10 cellular contexts compared by ENCODE assay signal in genomic region chr19:49921871-49922755, GRCh38. TPM values are rescaled to one million over a fixed set of nuclear protein-coding genes. Genes with fewer than 3 reads are reported as not detected.
DNase-seq lines count a peak whose midpoint lies in the region; TF ChIP-seq lines count a peak whose summit lies in the region.
"Had no signal": no experiment of that assay in that cellular context is flagged by ENCODE, and none has a peak within 500 bp of the region (broad histone marks: within the 10 kb centered on the region; RNA-seq: fewer than 3 reads in every experiment).

No MANE protein-coding gene starts in this region.

- no peak overlapping the region for H2BK12ac ChIP-seq in trophoblast cell (ENCODE audit: low read length)

- no peak for TF ChIP-seq POLR2A in Peyer's patch (IDR thresholded peaks at IDR 0.05)

- no peak overlapping the region for H2AFZ ChIP-seq in trophoblast cell (ENCODE audit: insufficient read depth, low read length, poor library complexity)

- no CpG with 5 or more reads among the region's 19 CpGs for WGBS in trophoblast cell (ENCODE audit: extremely low coverage, insufficient coverage, insufficient read length)

- H2BK120ac ChIP-seq in trophoblast cell (ENCODE audit: insufficient read depth, low read length, poor library complexity), result no peak overlapping the region

- no peak overlapping the region for H2BK5ac ChIP-seq in trophoblast cell (ENCODE audit: low read depth, low read length, poor library complexity)

- no peak overlapping the region for H2AK5ac ChIP-seq in trophoblast cell (ENCODE audit: low read length)

- H3K27ac ChIP-seq in trophoblast cell (ENCODE audit: low read depth, low read length) (no peak overlapping the region), Peyer's patch (peak overlapping the region in 1 of 4 donors; percentile 42)
- H3K27ac ChIP-seq: neutrophil had no signal

- H4K12ac ChIP-seq in trophoblast cell (ENCODE audit: low read depth, low read length), result no peak overlapping the region

- H3K36me3 ChIP-seq in trophoblast cell (ENCODE audit: control insufficient read depth in 1 of 2, insufficient read depth in 2 of 2, low read length in 2 of 2) (peaks cover 53 to 67% of the 10 kb centered on the region in 2 experiments), Peyer's patch (peaks cover 0 to 47% (median 0%) of the 10 kb centered on the region in 3 donors)

- peak; percentile 61 for DNase-seq in GM04503 (ENCODE audit: low read depth)
- DNase-seq in MV-4-11 (lab: John Stamatoyannopoulos, UW), result peak; percentile 84
- peak; percentile 81 for DNase-seq in choroid plexus epithelial cell (ENCODE audit: low read depth)
- peak in 1 of 2 donors; percentile 2 for DNase-seq in trophoblast cell
- DNase-seq in NOMO-1 (lab: John Stamatoyannopoulos, UW; ENCODE audit: unreplicated experiment in 2 of 2), result no peak
- DNase-seq in COR-L47 (lab: John Stamatoyannopoulos, UW), result no peak
- no peak for DNase-seq in Peyer's patch
- DNase-seq: GOT3 had no signal

- H3K9ac ChIP-seq in trophoblast cell (ENCODE audit: low read length), result no peak overlapping the region

- TF ChIP-seq CTCF in choroid plexus epithelial cell (conservative IDR thresholded peaks at IDR 0.05; ENCODE audit: low read depth, low read length), result no peak
- no peak for TF ChIP-seq CTCF in Peyer's patch (IDR thresholded peaks at IDR 0.05)

- H3K4me1 ChIP-seq in trophoblast cell (ENCODE audit: control insufficient read depth in 1 of 2, insufficient read depth in 2 of 2, low read length in 2 of 2) (peaks cover 0 to 2% of the 10 kb centered on the region in 2 experiments), Peyer's patch (peaks cover 0 to 5% (median 4%) of the 10 kb centered on the region in 4 donors)

- no peak overlapping the region for H3K4me3 ChIP-seq in choroid plexus epithelial cell (ENCODE audit: low read depth, low read length)
- no peak overlapping the region for H3K4me3 ChIP-seq in trophoblast cell (ENCODE audit: low read depth, low read length)
- H3K4me3 ChIP-seq in Peyer's patch, result no peak overlapping the region

- H3K9me3 ChIP-seq in trophoblast cell (ENCODE audit: insufficient read depth, low read depth, low read length), result no peaks in the 10 kb centered on the region
- no peaks in the 10 kb centered on the region for H3K9me3 ChIP-seq in Peyer's patch
- H3K9me3 ChIP-seq: neutrophil had no signal

- H3K79me2 ChIP-seq in trophoblast cell (ENCODE audit: control insufficient read depth, insufficient read depth, low read length, poor library complexity), result peaks cover 3% of the 10 kb centered on the region

- no peaks in the 10 kb centered on the region for H3K79me1 ChIP-seq in trophoblast cell (ENCODE audit: low read length)

- peak overlapping the region; percentile 37 for H3K4ac ChIP-seq in trophoblast cell (ENCODE audit: low read depth, low read length)

- no peak overlapping the region for H3K18ac ChIP-seq in trophoblast cell (ENCODE audit: low read length)

- no peak overlapping the region for H3K23ac ChIP-seq in trophoblast cell (ENCODE audit: low read length)

- no peak overlapping the region for H4K8ac ChIP-seq in trophoblast cell (ENCODE audit: low read depth, low read length)

- H3K27me3 ChIP-seq in trophoblast cell (ENCODE audit: insufficient read depth, low read length) (no peaks in the 10 kb centered on the region), Peyer's patch (no peaks in the 10 kb centered on the region)
- H3K27me3 ChIP-seq: neutrophil had no signal

- H3K4me2 ChIP-seq in trophoblast cell (ENCODE audit: low read length), result no peak overlapping the region

- no peak overlapping the region for H4K91ac ChIP-seq in trophoblast cell (ENCODE audit: low read depth, low read length)

- H3K14ac ChIP-seq in trophoblast cell (ENCODE audit: low read length), result no peak overlapping the region

RNA-seq across cellular contexts. Expression of gene ATF5, which starts 6.9 kb away (rescaled TPM):
- polyA plus RNA-seq in trophoblast cell (2013), result 17.8 and 18.2 TPM in 2 replicates
- total RNA-seq in Peyer's patch, result 10 to 100 TPM in 3 of 4 donors, 1 to 10 TPM in 1; 3.3 to 21.4 (median 18.2) TPM

RNA-seq across cellular contexts. Expression of gene NUP62, which starts 7.2 kb away (rescaled TPM):
- polyA plus RNA-seq in trophoblast cell (2013), result 57.3 and 59.2 TPM in 2 replicates
- total RNA-seq in Peyer's patch, result 10 to 100 TPM; 40.0 to 54.5 (median 46.0) TPM

RNA-seq across cellular contexts. Expression of gene IL4I1, which starts 25.4 kb away (rescaled TPM):
- polyA plus RNA-seq in trophoblast cell (2013), result 0.30 and 0.33 TPM in 2 replicates
- total RNA-seq in Peyer's patch, result not detected
- total RNA-seq: SK-MEL-5 had no signal

RNA-seq across cellular contexts. Expression of gene SIGLEC11, which starts 38.9 kb away (rescaled TPM):
- polyA plus RNA-seq in trophoblast cell (2013), result not detected in 2 replicates
- 1 to 10 TPM in 1 of 4 donors, under 1 TPM in 1, not detected in 2; 0.94 to 1.7 TPM for total RNA-seq in Peyer's patch
- total RNA-seq: SK-MEL-5 had no signal

RNA-seq across cellular contexts. Expression of gene TBC1D17, which starts 44.6 kb away (rescaled TPM):
- 38.8 and 40.1 TPM in 2 replicates for polyA plus RNA-seq in trophoblast cell (2013)
- 10 to 100 TPM; 22.8 to 83.3 (median 62.1) TPM for total RNA-seq in Peyer's patch

Comparison
In these comparisons a context has a peak if more than half of its experiments do, and no peak if none do; other contexts are left out.
1. DNase-seq: peak in GM04503 (single experiment), MV-4-11 (single experiment) and choroid plexus epithelial cell (single experiment); none in NOMO-1 (0 of 2), COR-L47 (single experiment) and Peyer's patch (0 of 3).